In genomic region chr12:121209629-121210572, GRCh38 we compare ENCODE assay signal across 8 cellular contexts. TPM values are rescaled to one million over a fixed set of nuclear protein-coding genes. Genes with fewer than 3 reads are reported as not detected.
DNase-seq lines count a peak whose midpoint lies in the region; ATAC-seq and TF ChIP-seq lines count a peak whose summit lies in the region.

TSS of gene P2RX4 (plus strand) at chr12:121210129. CDS start at chr12:121210165, 36 bp downstream.

- peak; percentile 93 for DNase-seq in GM12865 (ENCODE audit: low read depth)
- DNase-seq in NCI-H1048 (lab: John Stamatoyannopoulos, UW), result peak; percentile 36
- DNase-seq in SW480 (ENCODE audit: low spot score), result peak; percentile 79
- peak; percentile 88 for DNase-seq in activated naive CD8-positive, alpha-beta T cell treated with anti-CD3 and anti-CD28 coated beads, Interleukin-2, amount 50 U/mL, for 24 hours
- DNase-seq in heart left ventricle, result peak; percentile 85 to 95 (median 89)
- peak; percentile 79 for DNase-seq in progenitor cell of endocrine pancreas (ENCODE audit: low spot score, unreplicated experiment)
- DNase-seq in ureter (ENCODE audit: low spot score), result peak; percentile 85

- H3K4me3 Mint-ChIP-seq in activated naive CD8-positive, alpha-beta T cell treated with anti-CD3 and anti-CD28 coated beads, Interleukin-2, amount 50 U/mL, for 24 hours, result peak within 1 kb of the TSS; percentile 84
- H3K4me3 Mint-ChIP-seq in progenitor cell of endocrine pancreas (ENCODE audit: low read depth), result peak within 1 kb of the TSS; percentile 71

- ATAC-seq in HG02571 (IDR thresholded peaks at IDR 0.05; ENCODE audit: unreplicated experiment) (peak; percentile 86), heart left ventricle (peak; percentile 74 to 94 (median 92))
- ATAC-seq in activated naive CD8-positive, alpha-beta T cell treated with anti-CD3 and anti-CD28 coated beads, Interleukin-2, amount 50 U/mL, for 24 hours, result peak; percentile 87

- H3K9me3 ChIP-seq in heart left ventricle, result no peaks in the 10 kb centered on the region

- no peaks in the 10 kb centered on the region for H3K36me3 ChIP-seq in heart left ventricle

- H3K27me3 Mint-ChIP-seq in activated naive CD8-positive, alpha-beta T cell treated with anti-CD3 and anti-CD28 coated beads, Interleukin-2, amount 50 U/mL, for 24 hours, result no peaks in the 10 kb centered on the region
- H3K27me3 Mint-ChIP-seq in progenitor cell of endocrine pancreas, result peaks cover 4% of the 10 kb centered on the region

- 7 to 25% (median 14%) methylated on average over 31 to 96 of the region's 96 CpGs for WGBS in heart left ventricle, 4 donors

- peaks cover 0 to 51% (median 9%) of the 10 kb centered on the region in 12 donors for H3K4me1 ChIP-seq in heart left ventricle

- peak within 1 kb of the TSS; percentile 57 to 95 (median 84) for H3K27ac ChIP-seq in heart left ventricle

- H3K4me3 ChIP-seq in GM12865 (ENCODE audit: low read depth, low read length), result peak within 1 kb of the TSS; percentile 56
- H3K4me3 ChIP-seq in heart left ventricle, result peak within 1 kb of the TSS; percentile 52 to 97 (median 76)

- no peaks in the 10 kb centered on the region for H3K9me3 Mint-ChIP-seq in activated naive CD8-positive, alpha-beta T cell treated with anti-CD3 and anti-CD28 coated beads, Interleukin-2, amount 50 U/mL, for 24 hours
- no peaks in the 10 kb centered on the region for H3K9me3 Mint-ChIP-seq in progenitor cell of endocrine pancreas (ENCODE audit: low read depth)

- TF ChIP-seq CTCF in GM12865 (IDR thresholded peaks at IDR 0.05; ENCODE audit: insufficient read depth, low read depth, low read length, missing control alignments) (peak; percentile 44), heart left ventricle (IDR thresholded peaks at IDR 0.05) (peak in 9 of 12 donors; percentile 12 to 51 (median 27)), progenitor cell of endocrine pancreas (IDR thresholded peaks at IDR 0.05; ENCODE audit: unreplicated experiment) (peak; percentile 45)

- intact Hi-C loops in heart left ventricle (cut with DNase I), result loop anchor here in 3 of 10 donors (10.0 kb wide), 2 partner anchors 75 to 85 kb away; partner anchors contain the start of gene P2RX7 (in 1 of the 3)

- H3K4me1 Mint-ChIP-seq in activated naive CD8-positive, alpha-beta T cell treated with anti-CD3 and anti-CD28 coated beads, Interleukin-2, amount 50 U/mL, for 24 hours, result peaks cover 35% of the 10 kb centered on the region
- H3K4me1 Mint-ChIP-seq in progenitor cell of endocrine pancreas (ENCODE audit: low read depth), result peaks cover 7% of the 10 kb centered on the region

- H3K27me3 ChIP-seq in heart left ventricle, result no peaks in the 10 kb centered on the region

- peaks cover 7% of the 10 kb centered on the region for H3K36me3 Mint-ChIP-seq in activated naive CD8-positive, alpha-beta T cell treated with anti-CD3 and anti-CD28 coated beads, Interleukin-2, amount 50 U/mL, for 24 hours (ENCODE audit: low read depth)
- peaks cover 5% of the 10 kb centered on the region for H3K36me3 Mint-ChIP-seq in progenitor cell of endocrine pancreas (ENCODE audit: insufficient read depth)

- TF ChIP-seq POLR2A in heart left ventricle (IDR thresholded peaks at IDR 0.05), result peak in 1 of 2 donors; percentile 85

- H3K27ac Mint-ChIP-seq in activated naive CD8-positive, alpha-beta T cell treated with anti-CD3 and anti-CD28 coated beads, Interleukin-2, amount 50 U/mL, for 24 hours, result peak within 1 kb of the TSS; percentile 93
- peak within 1 kb of the TSS; percentile 90 for H3K27ac Mint-ChIP-seq in progenitor cell of endocrine pancreas

RNA-seq across cellular contexts. Expression of gene P2RX4, which starts in this region (rescaled TPM):
- total RNA-seq in heart left ventricle (10 to 100 TPM in 4 of 9 donors, 1 to 10 TPM in 5; 3.2 to 27.4 (median 7.7) TPM), progenitor cell of endocrine pancreas (23.9 and 28.3 TPM in 2 replicates), ureter (28.0 TPM)
- 1 to 10 TPM; 4.0 to 5.3 TPM for polyA plus RNA-seq in heart left ventricle

Comparison
In these comparisons a context has a peak if more than half of its experiments do, and no peak if none do; other contexts are left out.
1. Peak in every context shown above with its lines: DNase-seq, ATAC-seq, H3K4me3 ChIP-seq and H3K27ac ChIP-seq.
2. DNase-seq: peak in every context shown above with its lines; median percentile 93 in GM12865; 89 in heart left ventricle; 88 in activated naive CD8-positive, alpha-beta T cell treated with anti-CD3 and anti-CD28 coated beads, Interleukin-2, amount 50 U/mL, for 24 hours; 85 in ureter; 79 in SW480; 79 in progenitor cell of endocrine pancreas; 36 in NCI-H1048.